8 cellular contexts compared by ENCODE assay signal in genomic region chr19:4472174-4472974, GRCh38. TPM values are rescaled to one million over a fixed set of nuclear protein-coding genes. Genes with fewer than 3 reads are reported as not detected.
DNase-seq lines count a peak whose midpoint lies in the region; ATAC-seq, FAIRE-seq and TF ChIP-seq lines count a peak whose summit lies in the region.

HDGFL2 (plus strand) TSS chr19:4472297; CDS start chr19:4472351, 54 bp downstream.

- 1% methylated on average over 53 to 66 of the region's 71 CpGs for WGBS in pancreas, 2 donors

- no peak for FAIRE-seq in pancreas (lab: Jason Lieb, UNC)

- H3K27me3 Mint-ChIP-seq in activated CD8-positive, alpha-beta T cell treated with anti-CD3 and anti-CD28 coated beads for 36 hours: no peaks in the 10 kb centered on the region

- H3K4me1 Mint-ChIP-seq in activated CD8-positive, alpha-beta T cell treated with anti-CD3 and anti-CD28 coated beads for 36 hours (ENCODE audit: low read depth): peaks cover 21% of the 10 kb centered on the region

- CTCF ChIA-PET in activated CD8-positive, alpha-beta T cell treated with anti-CD3 and anti-CD28 coated beads for 36 hours (lab: Charles Lee): interaction anchor here (1.1 to 1.6 kb wide), 5 partner anchors 11 to 335 kb away, joined by 3 to 7 read pairs (median 4); partner anchors contain the start of gene SH3GL1

- peaks cover 3% of the 10 kb centered on the region for H3K36me3 Mint-ChIP-seq in activated CD8-positive, alpha-beta T cell treated with anti-CD3 and anti-CD28 coated beads for 36 hours (ENCODE audit: low read depth)

- H3K9me3 ChIP-seq in pancreas: no peaks in the 10 kb centered on the region

- H3K4me3 Mint-ChIP-seq in activated CD8-positive, alpha-beta T cell treated with anti-CD3 and anti-CD28 coated beads for 36 hours: peak within 1 kb of the TSS; percentile 79

- intact Hi-C loops in activated CD8-positive, alpha-beta T cell treated with anti-CD3 and anti-CD28 coated beads for 36 hours (cut with micrococcal nuclease): no loop called here
- intact Hi-C loops in pancreas (cut with DNase I): no loop called here

- H3K27ac ChIP-seq in foreskin keratinocyte (peak within 1 kb of the TSS; percentile 50), pancreas (peak within 1 kb of the TSS; percentile 55 to 91 (median 80))

- peak within 1 kb of the TSS; percentile 78 for H3K4me3 ChIP-seq in AG09309 (ENCODE audit: control insufficient read depth, low read depth, low read length)
- peak within 1 kb of the TSS; percentile 90 to 98 (median 92) for H3K4me3 ChIP-seq in pancreas

- POLR2A ChIA-PET in activated CD8-positive, alpha-beta T cell treated with anti-CD3 and anti-CD28 coated beads for 36 hours (lab: Charles Lee): interaction anchor here (0.6 to 1.0 kb wide), 3 partner anchors 14 to 70 kb away, joined by 3 read pairs; partner anchors contain the start of gene CHAF1A

- no peaks in the 10 kb centered on the region for H3K9me3 Mint-ChIP-seq in activated CD8-positive, alpha-beta T cell treated with anti-CD3 and anti-CD28 coated beads for 36 hours

- TF ChIP-seq CTCF in AG09309 (IDR thresholded peaks at IDR 0.05; ENCODE audit: control insufficient read depth, insufficient read depth, low read depth, low read length, missing control alignments) (no peak), foreskin keratinocyte (conservative IDR thresholded peaks at IDR 0.05) (no peak), pancreas (IDR thresholded peaks at IDR 0.05) (no peak)
- TF ChIP-seq CTCF in activated CD8-positive, alpha-beta T cell treated with anti-CD3 and anti-CD28 coated beads for 36 hours (IDR thresholded peaks at IDR 0.05): no peak

- H3K27me3 ChIP-seq in foreskin keratinocyte (no peaks in the 10 kb centered on the region), pancreas (no peaks in the 10 kb centered on the region)

- no peak within 1 kb of the TSS for H3K27ac Mint-ChIP-seq in activated CD8-positive, alpha-beta T cell treated with anti-CD3 and anti-CD28 coated beads for 36 hours

- no peak for ATAC-seq in activated CD8-positive, alpha-beta T cell treated with anti-CD3 and anti-CD28 coated beads for 36 hours
- ATAC-seq in foreskin keratinocyte (no peak), pancreas (no peak), GM21390 (IDR thresholded peaks at IDR 0.05; ENCODE audit: unreplicated experiment) (no peak)

- DNase-seq in AG09309 (ENCODE audit: low read depth) (no peak), H4 (ENCODE audit: low spot score) (no peak), foreskin keratinocyte (no peak), pancreas (peak in 4 of 6 donors; percentile 43 to 99 (median 71)), DMS79 treated with DMSO at 0.1 percent for 48 hours (lab: John Stamatoyannopoulos, UW) (no peak), pons (ENCODE audit: low spot score) (no peak)
- no peak for DNase-seq in activated CD8-positive, alpha-beta T cell treated with anti-CD3 and anti-CD28 coated beads for 36 hours

- H3K4me1 ChIP-seq in foreskin keratinocyte (no peaks in the 10 kb centered on the region), pancreas (peaks cover 0 to 3% (median 0%) of the 10 kb centered on the region in 3 donors)

- peaks cover 0 to 6% (median 0%) of the 10 kb centered on the region in 3 donors for H3K36me3 ChIP-seq in pancreas

RNA-seq across cellular contexts. Expression of gene HDGFL2, which starts in this region (rescaled TPM):
- total RNA-seq in H4 (2014; rRNA removed; shearing (Covaris generic)): 22.0 and 34.2 TPM in 2 replicates
- 10 to 100 TPM; 37.5 to 44.0 TPM for total RNA-seq in activated CD8-positive, alpha-beta T cell treated with anti-CD3 and anti-CD28 coated beads for 36 hours
- total RNA-seq in foreskin keratinocyte (62.4 and 69.8 TPM in 2 replicates), pancreas (10 to 100 TPM; 12.8 to 23.4 (median 16.3) TPM)
- polyA plus RNA-seq in foreskin keratinocyte (62.7 and 63.9 TPM in 2 replicates), pancreas (10 to 100 TPM; 32.8 to 32.9 TPM)

Comparison
In these comparisons a context has a peak if more than half of its experiments do, and no peak if none do; other contexts are left out.
1. DNase-seq: peak in pancreas (4 of 6); none in AG09309 (single experiment), H4 (single experiment), activated CD8-positive, alpha-beta T cell treated with anti-CD3 and anti-CD28 coated beads for 36 hours (single experiment), foreskin keratinocyte (0 of 2), DMS79 treated with DMSO at 0.1 percent for 48 hours (single experiment) and pons (single experiment).